ENCODE assay signal across 8 cellular contexts in genomic region chr1:201499795-201500669, GRCh38. TPM values are rescaled to one million over a fixed set of nuclear protein-coding genes. Genes with fewer than 3 reads are reported as not detected.
DNase-seq lines count a peak whose midpoint lies in the region; ATAC-seq, FAIRE-seq and TF ChIP-seq lines count a peak whose summit lies in the region.

No MANE protein-coding gene starts in this region.

- H3K9me3 ChIP-seq in A673 (ENCODE audit: low read depth, low read length, poor library complexity, severe bottlenecking) (no peaks in the 10 kb centered on the region), K562 (replicated peaks; ENCODE audit: control insufficient read depth, insufficient read depth, low read depth, low read length) (no peaks in the 10 kb centered on the region), left ventricle myocardium inferior (replicated peaks) (no peaks in the 10 kb centered on the region), parathyroid adenoma (ENCODE audit: control insufficient read depth, low read length) (no peaks in the 10 kb centered on the region)

- no peak overlapping the region for H3K9ac ChIP-seq in K562 (ENCODE audit: insufficient read depth in 1 of 2, low read depth in 2 of 2, low read length in 2 of 2)
- H3K9ac ChIP-seq in parathyroid adenoma: no peak overlapping the region

- DNase-seq in A673 (ENCODE audit: low spot score) (no peak), K562 (ENCODE audit: extremely low read depth in 1 of 4, low spot score in 3 of 4) (no peak), left ventricle myocardium inferior (peak; percentile 52), NCI-H1105 treated with DMSO at 0.1 percent for 48 hours (lab: John Stamatoyannopoulos, UW) (no peak), cerebellar nuclear complex (lab: John Stamatoyannopoulos, UW) (no peak)

- no TSS peak for BruUV-seq in A673 (replicated peaks; lab: Mats Ljungman, UMichigan)
- no TSS peak for BruUV-seq in K562 (replicated peaks; lab: Mats Ljungman, UMichigan)

- H3K27me3 ChIP-seq in A673 (replicated peaks; ENCODE audit: insufficient read depth, low read depth, low read length, poor library complexity): no peaks in the 10 kb centered on the region
- peaks cover 0 to 20% of the 10 kb centered on the region in 2 experiments; a peak in 1 of 5 replicates for H3K27me3 ChIP-seq in K562 (ENCODE audit: control insufficient read depth in 2 of 2, insufficient read depth in 2 of 2, low read length in 2 of 2)
- H3K27me3 ChIP-seq in left ventricle myocardium inferior (ENCODE audit: low read depth): no peaks in the 10 kb centered on the region
- H3K27me3 ChIP-seq in parathyroid adenoma (ENCODE audit: control insufficient read depth, insufficient read depth, low read length): no peaks in the 10 kb centered on the region

- H3K4me3 ChIP-seq in A673 (ENCODE audit: low read depth, low read length, poor library complexity, severe bottlenecking) (no peak overlapping the region), K562 (no peak overlapping the region), left ventricle myocardium inferior (no peak overlapping the region), parathyroid adenoma (ENCODE audit: low read depth, low read length) (no peak overlapping the region)

- 40% methylated on average over 7 of the region's 8 CpGs for WGBS in K562 (ENCODE audit: insufficient coverage, low coverage, missing lambda C conversion rate)

- no peaks in the 10 kb centered on the region for H4K20me1 ChIP-seq in K562 (replicated peaks; ENCODE audit: control insufficient read depth, insufficient read depth, low read length)

- CTCF ChIA-PET in A673 (lab: Charles Lee): interaction anchor here (4.5 kb wide), 1 partner anchor 12 kb away, joined by 37 read pairs; no protein-coding TSS in a partner anchor
- CTCF ChIA-PET in K562 (lab: Yijun Ruan, JAX; ENCODE audit: low intra/inter-chr PET ratio): no interaction called here

- no peak overlapping the region for H2AFZ ChIP-seq in K562 (ENCODE audit: low read depth, low read length)
- no peak overlapping the region for H2AFZ ChIP-seq in parathyroid adenoma

- in situ Hi-C loops in K562 (cut with MboI): no loop called here

- POLR2A ChIA-PET in A673 (lab: Charles Lee; ENCODE audit: low non-redundant PET): no interaction called here
- POLR2A ChIA-PET in K562 (lab: Yijun Ruan, JAX): interaction anchor here (0.6 to 3.4 kb wide), 9 partner anchors 9 to 129 kb away, joined by 3 to 14 read pairs (median 4); no protein-coding TSS in a partner anchor

- intact Hi-C loops in A673 (cut with micrococcal nuclease; ENCODE audit: unreplicated experiment) (no loop called here), K562 (cut with micrococcal nuclease) (no loop called here), left ventricle myocardium inferior (cut with micrococcal nuclease) (no loop called here)

- H3K9me1 ChIP-seq in K562 (ENCODE audit: control insufficient read depth, insufficient read depth, low read length): no peaks in the 10 kb centered on the region

- TF ChIP-seq EP300 in K562 (IDR thresholded peaks at IDR 0.05; ENCODE audit: low read length): no peak

- H3K36me3 ChIP-seq in A673 (ENCODE audit: insufficient read depth, low read length, poor library complexity, severe bottlenecking) (peaks cover 31% of the 10 kb centered on the region), K562 (ENCODE audit: control insufficient read depth, insufficient read depth, low read length) (no peaks in the 10 kb centered on the region), left ventricle myocardium inferior (peaks cover 4% of the 10 kb centered on the region), parathyroid adenoma (ENCODE audit: control insufficient read depth, insufficient read depth, low read length) (no peaks in the 10 kb centered on the region)

- no peak for TF ChIP-seq RAD21 in K562 (CRISPR knock-in tag; conservative IDR thresholded peaks at IDR 0.05 in 1 of 2, IDR thresholded peaks at IDR 0.05 in 1 of 2)

- no peak for FAIRE-seq in K562 (lab: Jason Lieb, UNC)

- ATAC-seq in K562 (no peak), HG02970 (IDR thresholded peaks at IDR 0.05; ENCODE audit: low FRiP score, unreplicated experiment) (no peak), HG02623 (IDR thresholded peaks at IDR 0.05; ENCODE audit: unreplicated experiment) (no peak)

- H3K79me2 ChIP-seq in K562 (ENCODE audit: control insufficient read depth, insufficient read depth, low read length) (no peaks in the 10 kb centered on the region), parathyroid adenoma (peaks cover 33% of the 10 kb centered on the region)

- H3K4me2 ChIP-seq in K562 (ENCODE audit: insufficient read depth, low read length): no peak overlapping the region
- peak overlapping the region; percentile 46 for H3K4me2 ChIP-seq in parathyroid adenoma (ENCODE audit: low read length)

- TF ChIP-seq CTCF in A673 (conservative IDR thresholded peaks at IDR 0.05; ENCODE audit: low read depth, low read length) (no peak), K562 (IDR thresholded peaks at IDR 0.05 in 2 of 3, conservative IDR thresholded peaks at IDR 0.05 in 1 of 3; ENCODE audit: insufficient read depth in 2 of 3, low read depth in 1 of 3, low read length in 3 of 3) (no peak), left ventricle myocardium inferior (IDR thresholded peaks at IDR 0.05; ENCODE audit: borderline replicate concordance) (no peak), parathyroid adenoma (IDR thresholded peaks at IDR 0.05) (no peak)

- peak overlapping the region; percentile 61 for H3K27ac ChIP-seq in A673 (ENCODE audit: low read depth, low read length, poor library complexity, severe bottlenecking)
- no peak overlapping the region for H3K27ac ChIP-seq in K562 (ENCODE audit: extremely low read depth, low read depth, low read length)
- peak overlapping the region; percentile 88 for H3K27ac ChIP-seq in left ventricle myocardium inferior (replicated peaks)
- H3K27ac ChIP-seq in parathyroid adenoma: peak overlapping the region; percentile 99

- H3K4me1 ChIP-seq in A673 (ENCODE audit: insufficient read depth, low read length, poor library complexity, severe bottlenecking) (peaks cover 49% of the 10 kb centered on the region), K562 (replicated peaks in 1 of 2; ENCODE audit: control insufficient read depth in 2 of 2, insufficient read depth in 2 of 2, low read length in 2 of 2) (peaks cover 0 to 4% of the 10 kb centered on the region in 2 experiments; a peak in 3 of 5 replicates), left ventricle myocardium inferior (peaks cover 96% of the 10 kb centered on the region), parathyroid adenoma (peaks cover 66% of the 10 kb centered on the region)

- no peak for TF ChIP-seq POLR2A in K562 (conservative IDR thresholded peaks at IDR 0.05)

RNA-seq across cellular contexts. Expression of gene CSRP1, which starts 6.9 kb away (rescaled TPM):
- 402 and 517 TPM in 2 replicates for total RNA-seq in A673 (2021)
- 6.5 and 10.3 TPM in 2 replicates for total RNA-seq in K562 (2011; cell fraction: chromatin; rRNA removed; ENCODE audit: low replicate concordance)
- 7.0 and 7.5 TPM in 2 replicates for total RNA-seq in K562 (2011; cell fraction: nucleolus; rRNA removed)
- 7.3 and 8.9 TPM in 2 replicates for total RNA-seq in K562 (2011; cell fraction: nucleoplasm; rRNA removed)
- total RNA-seq in K562 (2014; rRNA removed): 23.7 and 30.8 TPM in 2 replicates
- 19.6 and 22.6 TPM in 2 replicates for total RNA-seq in K562 (2014; rRNA removed; fragmentation: Illumina TruSeq; extraction: Trizol)
- 28.3 and 30.3 TPM in 2 replicates for total RNA-seq in K562 (2015; rRNA removed; fragmentation: Illumina TruSeq; extraction: Trizol)
- total RNA-seq in K562 (2021): 25.7 and 28.2 TPM in 2 replicates
- polyA plus RNA-seq in K562 (2011; rRNA removed): 21.3 and 23.7 TPM in 2 replicates
- 29.2 and 43.4 TPM in 2 replicates for polyA plus RNA-seq in K562 (2011; cell fraction: cytosol; rRNA removed)
- polyA plus RNA-seq in K562 (2011; cell fraction: nucleus; rRNA removed): 14.3 and 20.0 TPM in 2 replicates
- 39.0 and 47.5 TPM in 2 replicates for polyA plus RNA-seq in K562 (2012)
- polyA plus RNA-seq in K562 (2014; fragmentation: Illumina TruSeq; extraction: Trizol): 34.6 and 39.4 TPM in 2 replicates
- 10 to 100 TPM in 1 of 2 experiments, 1 to 10 TPM in 1; 6.8 to 11.0 TPM for polyA plus RNA-seq in K562 (2014; fragmentation: Nextera tagmentation; extraction: Ambion mirVana)
- 24.9 and 32.1 TPM in 2 replicates for polyA plus RNA-seq in K562 (2014; rRNA removed)
- 14.3 and 19.7 TPM in 2 replicates for polyA minus RNA-seq in K562 (2011; rRNA and poly(A)+ RNA removed)
- polyA minus RNA-seq in K562 (2011; cell fraction: cytosol; rRNA and poly(A)+ RNA removed): 12.0 and 16.7 TPM in 2 replicates
- 7.7 and 8.8 TPM in 2 replicates for polyA minus RNA-seq in K562 (2011; cell fraction: nucleus; rRNA and poly(A)+ RNA removed)
- 41.0 TPM for total RNA-seq in left ventricle myocardium inferior

RNA-seq across cellular contexts. Expression of gene PHLDA3, which starts 31.0 kb away (rescaled TPM):
- total RNA-seq in A673 (2021): 23.9 and 24.1 TPM in 2 replicates
- not detected in 2 replicates for total RNA-seq in K562 (2011; cell fraction: chromatin; rRNA removed; ENCODE audit: low replicate concordance)
- not detected in 2 replicates for total RNA-seq in K562 (2011; cell fraction: nucleolus; rRNA removed)
- not detected in 2 replicates for total RNA-seq in K562 (2011; cell fraction: nucleoplasm; rRNA removed)
- 0.27 TPM in 1 of 2 replicates, not detected in the other for total RNA-seq in K562 (2014; rRNA removed)
- not detected in 2 replicates for total RNA-seq in K562 (2014; rRNA removed; fragmentation: Illumina TruSeq; extraction: Trizol)
- not detected in 2 replicates for total RNA-seq in K562 (2015; rRNA removed; fragmentation: Illumina TruSeq; extraction: Trizol)
- 0.11 and 0.42 TPM in 2 replicates for total RNA-seq in K562 (2021)
- polyA plus RNA-seq in K562 (2011; rRNA removed): not detected in 2 replicates
- 0.13 TPM in 1 of 2 replicates, not detected in the other for polyA plus RNA-seq in K562 (2011; cell fraction: cytosol; rRNA removed)
- polyA plus RNA-seq in K562 (2011; cell fraction: nucleus; rRNA removed): 0.04 TPM in 1 of 2 replicates, not detected in the other
- not detected in 2 replicates for polyA plus RNA-seq in K562 (2012)
- not detected in 2 replicates for polyA plus RNA-seq in K562 (2014; fragmentation: Illumina TruSeq; extraction: Trizol)
- not detected for polyA plus RNA-seq in K562 (2014; fragmentation: Nextera tagmentation; extraction: Ambion mirVana)
- not detected in 2 replicates for polyA plus RNA-seq in K562 (2014; rRNA removed)
- not detected in 2 replicates for polyA minus RNA-seq in K562 (2011; rRNA and poly(A)+ RNA removed)
- not detected in 2 replicates for polyA minus RNA-seq in K562 (2011; cell fraction: cytosol; rRNA and poly(A)+ RNA removed)
- polyA minus RNA-seq in K562 (2011; cell fraction: nucleus; rRNA and poly(A)+ RNA removed): not detected in 2 replicates
- total RNA-seq in left ventricle myocardium inferior: 21.1 TPM

RNA-seq across cellular contexts. Expression of gene NAV1, which starts 38.9 kb away (rescaled TPM):
- 48.2 and 51.2 TPM in 2 replicates for total RNA-seq in A673 (2021)
- 12.5 and 15.1 TPM in 2 replicates for total RNA-seq in K562 (2011; cell fraction: chromatin; rRNA removed; ENCODE audit: low replicate concordance)
- 5.0 and 6.2 TPM in 2 replicates for total RNA-seq in K562 (2011; cell fraction: nucleolus; rRNA removed)
- 10.3 and 12.7 TPM in 2 replicates for total RNA-seq in K562 (2011; cell fraction: nucleoplasm; rRNA removed)
- 4.5 and 4.9 TPM in 2 replicates for total RNA-seq in K562 (2014; rRNA removed)
- total RNA-seq in K562 (2014; rRNA removed; fragmentation: Illumina TruSeq; extraction: Trizol): 3.2 and 3.7 TPM in 2 replicates
- total RNA-seq in K562 (2015; rRNA removed; fragmentation: Illumina TruSeq; extraction: Trizol): 2.9 and 3.3 TPM in 2 replicates
- 15.4 and 16.8 TPM in 2 replicates for total RNA-seq in K562 (2021)
- 0.91 TPM in 2 replicates for polyA plus RNA-seq in K562 (2011; rRNA removed)
- 0.63 and 0.92 TPM in 2 replicates for polyA plus RNA-seq in K562 (2011; cell fraction: cytosol; rRNA removed)
- 2.0 and 4.7 TPM in 2 replicates for polyA plus RNA-seq in K562 (2011; cell fraction: nucleus; rRNA removed)
- polyA plus RNA-seq in K562 (2012): 16.3 and 25.4 TPM in 2 replicates
- polyA plus RNA-seq in K562 (2014; fragmentation: Illumina TruSeq; extraction: Trizol): 10.7 and 13.2 TPM in 2 replicates
- 1 to 10 TPM; 1.8 to 2.1 TPM for polyA plus RNA-seq in K562 (2014; fragmentation: Nextera tagmentation; extraction: Ambion mirVana)
- polyA plus RNA-seq in K562 (2014; rRNA removed): 4.2 and 5.6 TPM in 2 replicates
- 1.5 and 1.9 TPM in 2 replicates for polyA minus RNA-seq in K562 (2011; rRNA and poly(A)+ RNA removed)
- polyA minus RNA-seq in K562 (2011; cell fraction: cytosol; rRNA and poly(A)+ RNA removed): 3.9 and 4.1 TPM in 2 replicates
- 2.9 and 3.0 TPM in 2 replicates for polyA minus RNA-seq in K562 (2011; cell fraction: nucleus; rRNA and poly(A)+ RNA removed)
- 74.8 TPM for total RNA-seq in left ventricle myocardium inferior

Comparison
In these comparisons a context has a peak if more than half of its experiments do, and no peak if none do; other contexts are left out.
1. RNA of gene PHLDA3, which starts 31.0 kb away (total RNA-seq): 23.9 to 24.1 TPM in A673 and 21.1 TPM in left ventricle myocardium inferior (single experiment); 0.11 to 0.42 TPM in K562; every median in the first group is over 10 times any median in the second.